Comparison of ENCODE assay signal across 1 cellular context in genomic region chr1:47871799-47872353, GRCh38.
TF ChIP-seq lines count a peak whose summit lies in the region.

No MANE protein-coding gene starts in this region.

TF ChIP-seq in HepG2, 621 proteins besides CTCF, POLR2A, EP300 and RAD21 (continued from another document):
- TF ChIP-seq PBX2 (CRISPR knock-in tag; IDR thresholded peaks at IDR 0.05) (no peak), RFXAP (CRISPR knock-in tag; IDR thresholded peaks at IDR 0.05; ENCODE audit: borderline replicate concordance) (no peak), ZFAT (CRISPR knock-in tag; conservative IDR thresholded peaks at IDR 0.05) (no peak), ZMAT3 (CRISPR knock-in tag; conservative IDR thresholded peaks at IDR 0.05) (no peak), ZNF672 (CRISPR knock-in tag; IDR thresholded peaks at IDR 0.05) (no peak), GATAD2A (CRISPR knock-in tag; IDR thresholded peaks at IDR 0.05) (peak; percentile 51), ZNF670 (CRISPR knock-in tag; IDR thresholded peaks at IDR 0.05; ENCODE audit: borderline replicate concordance) (no peak)
TF ChIP-seq in HepG2: peak in this region for 33.
